ENCODE assay signal across 8 cellular contexts in genomic region chr6:135182993-135183531, GRCh38. TPM values are rescaled to one million over a fixed set of nuclear protein-coding genes. Genes with fewer than 3 reads are reported as not detected.
DNase-seq lines count a peak whose midpoint lies in the region; ATAC-seq and TF ChIP-seq lines count a peak whose summit lies in the region.

No MANE protein-coding gene starts in this region.

- H3K27me3 ChIP-seq in OCI-LY3 (ENCODE audit: low read depth, low read length): no peaks in the 10 kb centered on the region
- peaks cover 27% of the 10 kb centered on the region for H3K27me3 ChIP-seq in hepatocyte

- TF ChIP-seq CTCF in AG09309 (IDR thresholded peaks at IDR 0.05; ENCODE audit: control insufficient read depth, insufficient read depth, low read depth, low read length, missing control alignments): no peak
- TF ChIP-seq CTCF in OCI-LY3 (IDR thresholded peaks at IDR 0.05; ENCODE audit: low read depth, low read length): no peak; the same call in 1 of the 2 replicates
- TF ChIP-seq CTCF in hepatocyte (IDR thresholded peaks at IDR 0.05; ENCODE audit: poor library complexity): peak; percentile 4
- no peak for TF ChIP-seq CTCF in omental fat pad (IDR thresholded peaks at IDR 0.05)

- no peaks in the 10 kb centered on the region for H4K20me1 ChIP-seq in OCI-LY3 (ENCODE audit: insufficient read depth, low read length)
- no peaks in the 10 kb centered on the region for H4K20me1 ChIP-seq in hepatocyte (ENCODE audit: insufficient read depth, poor library complexity, severe bottlenecking)

- peak overlapping the region; percentile 100 for H3K27ac ChIP-seq in OCI-LY3 (ENCODE audit: low read length)
- H3K27ac ChIP-seq in hepatocyte: no peak overlapping the region

- H2AFZ ChIP-seq in OCI-LY3 (ENCODE audit: low read depth, low read length) (0 out of 2 replicates have a peak overlapping the region, but pooled peaks have one; percentile 7), hepatocyte (peak overlapping the region; percentile 67)

- H3K4me1 ChIP-seq in OCI-LY3 (ENCODE audit: low read length): peaks cover 33% of the 10 kb centered on the region
- peaks cover 18% of the 10 kb centered on the region for H3K4me1 ChIP-seq in hepatocyte (ENCODE audit: insufficient read depth)

- H3K36me3 ChIP-seq in OCI-LY3 (replicated peaks; ENCODE audit: low read depth, low read length) (peaks cover 23% of the 10 kb centered on the region), hepatocyte (replicated peaks; ENCODE audit: insufficient read depth, low read depth) (no peaks in the 10 kb centered on the region)

- H3K9me3 ChIP-seq in OCI-LY3 (ENCODE audit: insufficient read depth, low read length): no peaks in the 10 kb centered on the region
- no peaks in the 10 kb centered on the region for H3K9me3 ChIP-seq in hepatocyte (ENCODE audit: low read depth)

- H3K4me3 ChIP-seq in AG09309 (ENCODE audit: control insufficient read depth, low read depth, low read length) (peak overlapping the region; percentile 48), OCI-LY3 (ENCODE audit: low read length) (peak overlapping the region; percentile 90), hepatocyte (peak overlapping the region; percentile 77)

- H3K4me2 ChIP-seq in OCI-LY3 (ENCODE audit: low read length): peak overlapping the region; percentile 92
- H3K4me2 ChIP-seq in hepatocyte: peak overlapping the region; percentile 99

- DNase-seq in AG09309 (ENCODE audit: low read depth) (no peak), activated gamma-delta T cell (lab: John Stamatoyannopoulos, UW) (peak; percentile 32), hepatocyte (ENCODE audit: low spot score) (peak; percentile 58), omental fat pad (ENCODE audit: low spot score) (no peak)
- DNase-seq in stimulated activated CD4-positive, alpha-beta T cell treated with anti-CD3 and anti-CD28 coated beads, Interleukin-12 subunit alpha, Interleukin-12 subunit beta, amount 100 ng/mL, for 48 hours (ENCODE audit: low read depth in 2 of 3, low spot score in 1 of 3): peak; percentile 59 to 74 (median 64)

- peak overlapping the region; percentile 91 for H3K9ac ChIP-seq in OCI-LY3 (ENCODE audit: low read length)

- ATAC-seq in GM19023 (IDR thresholded peaks at IDR 0.05; ENCODE audit: unreplicated experiment): peak; percentile 46
- ATAC-seq in HG03280 (IDR thresholded peaks at IDR 0.05; ENCODE audit: unreplicated experiment): peak; percentile 46
- no peak for ATAC-seq in omental fat pad (ENCODE audit: low FRiP score)

- WGBS in hepatocyte (ENCODE audit: low lambda C conversion rate, missing lambda C conversion rate): under 1% methylated on average over 24 of the region's 33 CpGs

- H3K9me2 ChIP-seq in hepatocyte (replicated peaks; ENCODE audit: insufficient read depth): no peaks in the 10 kb centered on the region

- H3K79me2 ChIP-seq in OCI-LY3 (ENCODE audit: low read length): peaks cover 39% of the 10 kb centered on the region
- H3K79me2 ChIP-seq in hepatocyte: no peaks in the 10 kb centered on the region

RNA-seq across cellular contexts. Expression of gene MYB, which starts 2.0 kb away (rescaled TPM):
- total RNA-seq in hepatocyte (0.17 and 0.48 TPM in 2 replicates), omental fat pad (under 1 TPM in 3 of 4 donors, not detected in 1; 0.50 to 0.96 (median 0.56) TPM)
- polyA plus RNA-seq in hepatocyte: 0.36 and 0.56 TPM in 2 replicates

Comparison
In these comparisons a context has a peak if more than half of its experiments do, and no peak if none do; other contexts are left out.
1. DNase-seq: peak in activated gamma-delta T cell (single experiment), hepatocyte (single experiment) and stimulated activated CD4-positive, alpha-beta T cell treated with anti-CD3 and anti-CD28 coated beads, Interleukin-12 subunit alpha, Interleukin-12 subunit beta, amount 100 ng/mL, for 48 hours (3 of 3); none in AG09309 (single experiment) and omental fat pad (single experiment).
2. Peak in every context shown above with its lines, with median percentiles within 50 percentile points of each other: H3K4me3 ChIP-seq.